Comparison of ENCODE assay signal across 38 cellular contexts in the genomic region with DNA sequence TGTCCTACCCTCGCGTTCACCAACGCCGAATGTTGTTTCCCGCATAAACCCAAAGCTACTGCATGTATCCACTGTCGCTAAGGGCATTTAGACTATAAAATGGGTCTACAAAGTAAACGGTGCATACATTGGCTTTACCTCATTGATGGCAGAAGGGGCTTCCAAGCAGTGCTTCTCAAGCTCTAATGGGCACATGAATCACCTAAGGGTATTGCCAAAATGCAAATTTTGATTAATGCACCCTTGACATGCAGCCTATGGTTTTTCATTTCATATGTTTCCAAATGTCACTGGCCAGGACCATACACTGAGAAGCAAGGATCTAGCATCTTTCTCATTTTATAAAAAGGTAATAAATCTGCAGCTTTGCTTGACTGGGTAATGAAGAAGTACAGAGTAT. TPM values are rescaled to one million over a fixed set of nuclear protein-coding genes. Genes with fewer than 3 reads are reported as not detected.
"Had no signal": no experiment of that assay in that cellular context is flagged by ENCODE, and none has a peak within 500 bp of the region (broad histone marks: within the 10 kb centered on the region; RNA-seq: fewer than 3 reads in every experiment).

No MANE protein-coding gene starts in this region.

- H3K36me3 ChIP-seq: MG63 had no signal

- H3K27ac ChIP-seq: KMS-11 had no signal

- H3K9ac ChIP-seq: KMS-11 had no signal

- DNase-seq: Karpas-422, Kasumi-1, MG63, MM.1S, MV-4-11, NCI-H1048, NCI-H1092, NCI-H1092 treated with DMSO at 0.1 percent for 48 hours, NCI-H1105, NCI-H1105 treated with DMSO at 0.1 percent for 48 hours, NCI-H1417, NCI-H1417 treated with DMSO at 0.1 percent for 48 hours, NCI-H1436, NCI-H1436 treated with DMSO at 0.1 percent for 48 hours, NCI-H146, NCI-H1694, NCI-H1694 treated with DMSO at 0.1 percent for 48 hours, NCI-H187, NCI-H187 treated with DMSO at 0.1 percent for 48 hours, NCI-H1930, NCI-H2029, NCI-H2029 treated with DMSO at 0.1 percent for 48 hours, NCI-H2081, NCI-H2081 treated with DMSO at 0.1 percent for 48 hours, NCI-H2107, NCI-H2171, NCI-H2171 treated with DMSO at 0.1 percent for 48 hours, NCI-H2227 treated with DMSO at 0.1 percent for 48 hours, NCI-H226, NCI-H345, NCI-H446, NCI-H446 treated with DMSO at 0.1 percent for 48 hours, NCI-H510A had no signal

- H3K4me2 ChIP-seq: KMS-11 had no signal

- H3K4me3 ChIP-seq: MG63 had no signal

- H3K9me3 ChIP-seq: MG63 had no signal

- H3K27me3 ChIP-seq: MG63 had no signal

RNA-seq across cellular contexts. Expression of a gene that starts 2.7 kb away (rescaled TPM):
- total RNA-seq: LHCN-M2, M059J, MCF 10A, NCI-H460 had no signal

RNA-seq across cellular contexts. Expression of a gene that starts 24.7 kb away (rescaled TPM):
- total RNA-seq: LHCN-M2, M059J, MCF 10A, NCI-H460 had no signal

RNA-seq across cellular contexts. Expression of a gene that starts 34.2 kb away (rescaled TPM):
- total RNA-seq: LHCN-M2, M059J, MCF 10A, NCI-H460 had no signal

RNA-seq across cellular contexts. Expression of a gene that starts 34.2 kb away (rescaled TPM):
- total RNA-seq: LHCN-M2, M059J, MCF 10A, NCI-H460 had no signal

RNA-seq across cellular contexts. Expression of a gene that starts 46.6 kb away (rescaled TPM):
- total RNA-seq: LHCN-M2, M059J, MCF 10A had no signal
